ENCODE assay signal across 28 cellular contexts in the genomic region with DNA sequence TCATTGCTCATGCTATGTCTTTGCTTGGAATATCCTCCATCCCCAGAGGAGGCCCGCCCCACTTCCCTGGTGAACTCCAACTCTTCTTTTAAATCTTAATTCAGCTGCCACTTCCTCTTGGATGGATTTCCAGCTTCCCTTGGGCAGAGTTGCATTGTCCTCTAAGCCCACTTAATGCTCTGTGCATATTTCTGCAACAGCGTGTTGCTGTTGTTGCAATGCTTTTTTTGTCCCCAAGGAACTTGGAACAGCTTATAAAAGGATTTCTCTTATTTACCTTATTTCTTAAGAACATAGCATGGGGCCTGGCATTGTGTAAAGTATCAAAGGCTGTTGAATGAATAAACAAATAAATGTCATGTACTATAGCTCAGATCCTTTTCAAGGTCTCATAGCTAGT.
DNase-seq lines count a peak whose midpoint lies in the region; ATAC-seq and TF ChIP-seq lines count a peak whose summit lies in the region.
"Had no signal": no experiment of that assay in that cellular context is flagged by ENCODE, and none has a peak within 500 bp of the region (broad histone marks: within the 10 kb centered on the region; RNA-seq: fewer than 3 reads in every experiment).

No MANE protein-coding gene starts in this region.

- no peaks in the 10 kb centered on the region for H3K36me3 ChIP-seq in SJSA1
- H3K36me3 ChIP-seq in breast epithelium = no peaks in the 10 kb centered on the region
- no peaks in the 10 kb centered on the region for H3K36me3 ChIP-seq in suprapubic skin
- H3K36me3 ChIP-seq: BE2C had no signal

- DNase-seq in H4 (ENCODE audit: low spot score) = peak; percentile 38
- peak; percentile 47 to 69 for DNase-seq in SJSA1 (ENCODE audit: low read depth in 1 of 2, low spot score in 2 of 2)
- DNase-seq in fibroblast of pulmonary artery (ENCODE audit: low read depth) = peak; percentile 8
- peak; percentile 7 for DNase-seq in putamen (ENCODE audit: low spot score)
- DNase-seq in breast epithelium (ENCODE audit: low spot score in 2 of 2) = no peak
- DNase-seq in suprapubic skin (ENCODE audit: low spot score in 2 of 2) = no peak
- DNase-seq in NCI-H1092 (lab: John Stamatoyannopoulos, UW) = no peak
- DNase-seq: ACHN; activated CD4-positive, alpha-beta T cell treated with anti-CD3 and anti-CD28 coated beads for 36 hours; activated CD8-positive, alpha-beta T cell treated with anti-CD3 and anti-CD28 coated beads, Interleukin-2, amount 10 ng/mL, durations not matched to agents 7 days and 5 days; activated naive CD4-positive, alpha-beta T cell treated with anti-CD3 and anti-CD28 coated beads, Interleukin-2, amount 10 ng/mL, durations not matched to agents 7 days and 5 days; amniotic stem cell; BE2C; CD8-positive, alpha-beta memory T cell; effector CD4-positive, alpha-beta T cell; EL; foreskin fibroblast; H7; head of caudate nucleus; kidney; naive thymus-derived CD4-positive, alpha-beta T cell; NCI-H2029; occipital lobe; stimulated activated naive CD4-positive, alpha-beta T cell had no signal

- H3K27me3 ChIP-seq in SJSA1 (replicated peaks) = no peaks in the 10 kb centered on the region
- H3K27me3 ChIP-seq in breast epithelium = no peaks in the 10 kb centered on the region
- no peaks in the 10 kb centered on the region for H3K27me3 ChIP-seq in suprapubic skin
- H3K27me3 ChIP-seq: BE2C had no signal

- no peak for ATAC-seq in GM21723 (IDR thresholded peaks at IDR 0.05; ENCODE audit: unreplicated experiment)
- ATAC-seq: activated CD4-positive, alpha-beta T cell treated with anti-CD3 and anti-CD28 coated beads for 36 hours; activated CD8-positive, alpha-beta T cell treated with anti-CD3 and anti-CD28 coated beads, Interleukin-2, amount 10 ng/mL, durations not matched to agents 7 days and 5 days; K562; naive thymus-derived CD4-positive, alpha-beta T cell; Right ventricle myocardium inferior had no signal

- 0 out of 2 replicates have a peak overlapping the region, but pooled peaks have one; percentile 22 for H3K27ac ChIP-seq in SJSA1
- no peak overlapping the region for H3K27ac ChIP-seq in breast epithelium
- H3K27ac ChIP-seq in suprapubic skin = no peak overlapping the region
- H3K27ac ChIP-seq: VCaP had no signal

- intact Hi-C loops in breast epithelium (cut with DNase I; ENCODE audit: low total_unique reads) = no loop called here

- no peak for TF ChIP-seq EP300 in suprapubic skin (IDR thresholded peaks at IDR 0.05)

- no peak for TF ChIP-seq CTCF in fibroblast of pulmonary artery (IDR thresholded peaks at IDR 0.05; ENCODE audit: low read length, missing control alignments)
- TF ChIP-seq CTCF in breast epithelium (IDR thresholded peaks at IDR 0.05) = no peak
- no peak for TF ChIP-seq CTCF in suprapubic skin (IDR thresholded peaks at IDR 0.05)

- WGBS in suprapubic skin = 63% methylated on average over 2 of the region's 2 CpGs

- TF ChIP-seq POLR2A in breast epithelium (IDR thresholded peaks at IDR 0.05) = no peak
- no peak for TF ChIP-seq POLR2A in suprapubic skin (IDR thresholded peaks at IDR 0.05)

- H3K9me3 ChIP-seq in SJSA1 (replicated peaks) (no peaks in the 10 kb centered on the region; the same call in 1 of the 2 replicates), breast epithelium (no peaks in the 10 kb centered on the region), suprapubic skin (no peaks in the 10 kb centered on the region)
- H3K9me3 ChIP-seq: BE2C had no signal

- H3K4me1 ChIP-seq in SJSA1 (replicated peaks) (peaks cover 25% of the 10 kb centered on the region), breast epithelium (no peaks in the 10 kb centered on the region), suprapubic skin (no peaks in the 10 kb centered on the region)
- H3K4me1 ChIP-seq: BE2C had no signal

- H3K4me3 ChIP-seq in SJSA1 (no peak overlapping the region), fibroblast of pulmonary artery (replicated peaks; ENCODE audit: low read depth, low read length) (no peak overlapping the region), breast epithelium (no peak overlapping the region), suprapubic skin (no peak overlapping the region)
- H3K4me3 ChIP-seq: K562 had no signal

Comparison
In these comparisons a context has a peak if more than half of its experiments do, and no peak if none do; other contexts are left out.
1. DNase-seq: peak in H4 (single experiment), SJSA1 (2 of 2), fibroblast of pulmonary artery (single experiment) and putamen (single experiment); none in breast epithelium (0 of 2), suprapubic skin (0 of 2) and NCI-H1092 (single experiment).